In genomic region chr15:47196057-47196456, GRCh38 we compare ENCODE assay signal across 8 cellular contexts.
DNase-seq lines count a peak whose midpoint lies in the region; ATAC-seq, FAIRE-seq and TF ChIP-seq lines count a peak whose summit lies in the region.

No MANE protein-coding gene starts in this region.

- H3F3A ChIP-seq in PC-9 (ENCODE audit: insufficient read depth, low read depth): no peaks in the 10 kb centered on the region

- H3K9me2 ChIP-seq in PC-9 (ENCODE audit: insufficient read depth): no peaks in the 10 kb centered on the region

- H3K4me3 ChIP-seq in PC-9: no peak overlapping the region
- H3K4me3 ChIP-seq in adipocyte (ENCODE audit: low read length): no peak overlapping the region
- H3K4me3 ChIP-seq in left ventricle myocardium inferior: no peak overlapping the region

- no peak for TF ChIP-seq POLR2A in H54 (IDR thresholded peaks at IDR 0.05; ENCODE audit: low read depth, low read length)

- H3K79me2 ChIP-seq in PC-9 (ENCODE audit: low read depth): no peaks in the 10 kb centered on the region

- intact Hi-C loops in PC-9 (cut with micrococcal nuclease; ENCODE audit: unreplicated experiment): loop anchor here (1.0 kb wide), 2 partner anchors 792 to 1089 kb away; no protein-coding TSS in a partner anchor
- intact Hi-C loops in left ventricle myocardium inferior (cut with micrococcal nuclease): loop anchor here (2.0 to 10.0 kb wide), 2 partner anchors 793 to 1089 kb away; no protein-coding TSS in a partner anchor

- H3K27ac ChIP-seq in PC-9 (no peak overlapping the region), left ventricle myocardium inferior (replicated peaks) (no peak overlapping the region)

- peak; percentile 43 for FAIRE-seq in H54 (lab: Jason Lieb, UNC)

- CTCF ChIA-PET in PC-9 (lab: Charles Lee): interaction anchor here (0.7 to 1.6 kb wide), 4 partner anchors 792 to 1770 kb away, joined by 3 to 20 read pairs (median 4); no protein-coding TSS in a partner anchor

- no TSS peak for BruUV-seq in PC-9 (replicated peaks; lab: Mats Ljungman, UMichigan)

- no peak for ATAC-seq in activated CD4-positive, CD25-positive, alpha-beta regulatory T cell treated with anti-CD3 and anti-CD28 coated beads, Interleukin-2, amount 50 U/mL, for 24 hours

- H4K20me1 ChIP-seq in PC-9 (ENCODE audit: insufficient read depth): no peaks in the 10 kb centered on the region

- H2AFZ ChIP-seq in PC-9: no peak overlapping the region

- H3K4me2 ChIP-seq in PC-9: no peak overlapping the region

- no peak overlapping the region for H3K9ac ChIP-seq in adipocyte (ENCODE audit: low read length)

- peak; percentile 82 for DNase-seq in GM03348 (ENCODE audit: low spot score)
- DNase-seq in H54 (ENCODE audit: insufficient read length, low spot score): peak; percentile 9
- DNase-seq in LoVo (ENCODE audit: low spot score): peak; percentile 68
- DNase-seq in PC-9: peak; percentile 54 to 57
- DNase-seq in adipocyte (ENCODE audit: low read depth): peak; percentile 94
- peak; percentile 67 for DNase-seq in left ventricle myocardium inferior
- DNase-seq in pulmonary artery endothelial cell (ENCODE audit: low read depth, low spot score): peak; percentile 75

- no peaks in the 10 kb centered on the region for H3K36me3 ChIP-seq in PC-9 (ENCODE audit: low read depth)
- H3K36me3 ChIP-seq in adipocyte (ENCODE audit: control insufficient read depth, insufficient read depth, low read length, severe bottlenecking): no peaks in the 10 kb centered on the region
- H3K36me3 ChIP-seq in left ventricle myocardium inferior: no peaks in the 10 kb centered on the region

- peak; percentile 72 for TF ChIP-seq CTCF in PC-9 (conservative IDR thresholded peaks at IDR 0.05)
- peak; percentile 87 for TF ChIP-seq CTCF in left ventricle myocardium inferior (IDR thresholded peaks at IDR 0.05; ENCODE audit: borderline replicate concordance)

- H3K9me3 ChIP-seq in PC-9 (ENCODE audit: insufficient read depth, low read depth) (no peaks in the 10 kb centered on the region), adipocyte (ENCODE audit: control insufficient read depth, low read length) (no peaks in the 10 kb centered on the region), left ventricle myocardium inferior (replicated peaks) (no peaks in the 10 kb centered on the region)

- H3K27me3 ChIP-seq in PC-9 (ENCODE audit: insufficient read depth, low read depth) (no peaks in the 10 kb centered on the region), adipocyte (replicated peaks; ENCODE audit: control insufficient read depth, insufficient read depth, low read length) (no peaks in the 10 kb centered on the region), left ventricle myocardium inferior (ENCODE audit: low read depth) (no peaks in the 10 kb centered on the region)

- H3K4me1 ChIP-seq in PC-9 (replicated peaks; ENCODE audit: insufficient read depth): no peaks in the 10 kb centered on the region
- H3K4me1 ChIP-seq in adipocyte (ENCODE audit: control insufficient read depth, insufficient read depth, low read length): no peaks in the 10 kb centered on the region
- no peaks in the 10 kb centered on the region for H3K4me1 ChIP-seq in left ventricle myocardium inferior

- POLR2A ChIA-PET in PC-9 (lab: Charles Lee; ENCODE audit: unreplicated experiment): no interaction called here

Comparison
In these comparisons a context has a peak if more than half of its experiments do, and no peak if none do; other contexts are left out.
1. DNase-seq: peak in every context shown above with its lines; median percentile 94 in adipocyte; 82 in GM03348; 75 in pulmonary artery endothelial cell; 68 in LoVo; 67 in left ventricle myocardium inferior; 56 in PC-9; 9 in H54.